Comparison of ENCODE assay signal across 21 cellular contexts in genomic region chr10:53903756-53904155, GRCh38.
"Had no signal": no experiment of that assay in that cellular context is flagged by ENCODE, and none has a peak within 500 bp of the region (broad histone marks: within the 10 kb centered on the region; RNA-seq: fewer than 3 reads in every experiment).

No MANE protein-coding gene starts in this region.

- H3K9me3 ChIP-seq: gastrocnemius medialis, left lung, right lobe of liver, suprapubic skin had no signal

- H3K4me3 ChIP-seq: gastrocnemius medialis, left lung, neural progenitor cell, right lobe of liver, smooth muscle cell, suprapubic skin had no signal

- H3K9ac ChIP-seq: neural progenitor cell, parathyroid adenoma had no signal

- ATAC-seq: gastrocnemius medialis; left cardiac atrium; left lung; naive thymus-derived CD4-positive, alpha-beta T cell; right lobe of liver; stimulated activated naive CD8-positive, alpha-beta T cell treated with anti-CD3 and anti-CD28 coated beads, Interleukin-15, amount 100 ng/mL, for 72 hours had no signal

- H3K4me1 ChIP-seq: gastrocnemius medialis, left lung, neural progenitor cell, parathyroid adenoma, right lobe of liver, suprapubic skin had no signal

- H3K27ac ChIP-seq: gastrocnemius medialis, left lung, neural progenitor cell, parathyroid adenoma, right lobe of liver, suprapubic skin had no signal

- DNase-seq: effector CD8-positive, alpha-beta T cell; endodermal cell; erythroblast; gastrocnemius medialis; head of caudate nucleus; left cardiac atrium; left lung; mesendoderm; midbrain; naive thymus-derived CD4-positive, alpha-beta T cell; right lobe of liver; stimulated activated CD4-positive, alpha-beta T cell treated with anti-CD3 and anti-CD28 coated beads, Interleukin-12 subunit alpha, Interleukin-12 subunit beta, amount 100 ng/mL, for 4 hours; stimulated activated CD4-positive, alpha-beta T cell treated with anti-CD3 and anti-CD28 coated beads, Interleukin-1b, Interleukin-23, amount 100 ng/mL, for 48 hours; stimulated activated CD4-positive, alpha-beta T cell treated with anti-CD3 and anti-CD28 coated beads, Interleukin-4, amount 100 ng/mL, for 1 hour; stimulated activated CD8-positive, alpha-beta memory T cell treated with anti-CD3 and anti-CD28 coated beads, Interleukin-4, amount 100 ng/mL, for 48 hours; stimulated activated naive CD4-positive, alpha-beta T cell; stimulated activated naive CD8-positive, alpha-beta T cell treated with anti-CD3 and anti-CD28 coated beads, Interleukin-15, amount 100 ng/mL, for 72 hours had no signal

- H3K36me3 ChIP-seq: gastrocnemius medialis, left lung, neural progenitor cell, right lobe of liver, suprapubic skin had no signal

- H3K79me2 ChIP-seq: parathyroid adenoma had no signal

- H3K27me3 ChIP-seq: gastrocnemius medialis, left lung, neural progenitor cell, right lobe of liver, suprapubic skin had no signal

- H2AFZ ChIP-seq: neural progenitor cell, parathyroid adenoma had no signal

- H3K4me2 ChIP-seq: neural progenitor cell, smooth muscle cell had no signal
